ENCODE assay signal across 21 cellular contexts in genomic region chrX:130869239-130869638, GRCh38. TPM values are rescaled to one million over a fixed set of nuclear protein-coding genes. Genes with fewer than 3 reads are reported as not detected.
DNase-seq lines count a peak whose midpoint lies in the region; ATAC-seq, FAIRE-seq and TF ChIP-seq lines count a peak whose summit lies in the region.
"Had no signal": no experiment of that assay in that cellular context is flagged by ENCODE, and none has a peak within 500 bp of the region (broad histone marks: within the 10 kb centered on the region; RNA-seq: fewer than 3 reads in every experiment).

No MANE protein-coding gene starts in this region.

- intact Hi-C loops in left colon (cut with DNase I, micrococcal nuclease): no loop called here

- no peaks in the 10 kb centered on the region for H3K79me2 ChIP-seq in astrocyte (ENCODE audit: insufficient read depth, low read length)

- H3K9ac ChIP-seq in astrocyte (ENCODE audit: low read length): no peak overlapping the region
- H3K9ac ChIP-seq: BLaER1 treated with 17β-estradiol and CSF1 and Interleukin-3, amounts not matched to agents 10 nM and 100 nM had no signal

- no peaks in the 10 kb centered on the region for H3K27me3 ChIP-seq in astrocyte (ENCODE audit: insufficient read depth, low read length)

- H3K36me3 Mint-ChIP-seq in astrocyte (ENCODE audit: low read depth, unreplicated experiment): no peaks in the 10 kb centered on the region

- TF ChIP-seq CTCF in astrocyte (IDR thresholded peaks at IDR 0.05; ENCODE audit: insufficient read depth, low read depth, low read length): no peak
- no peak for TF ChIP-seq CTCF in fibroblast of the aortic adventitia (IDR thresholded peaks at IDR 0.05; ENCODE audit: insufficient read depth, low read length)
- TF ChIP-seq CTCF in D721Med (IDR thresholded peaks at IDR 0.05; ENCODE audit: insufficient read depth, missing control alignments): no peak

- H3K4me1 ChIP-seq in astrocyte (ENCODE audit: insufficient read depth, low read length): no peaks in the 10 kb centered on the region
- H3K4me1 ChIP-seq: BLaER1 treated with 17β-estradiol and CSF1 and Interleukin-3, amounts not matched to agents 10 nM and 100 nM had no signal

- FAIRE-seq in astrocyte (lab: Jason Lieb, UNC): peak; percentile 94
- no peak for FAIRE-seq in D721Med (lab: Jason Lieb, UNC)
- FAIRE-seq: HTR-8/SVneo had no signal

- H3K36me3 ChIP-seq in astrocyte (ENCODE audit: insufficient read depth, low read length): no peaks in the 10 kb centered on the region
- H3K36me3 ChIP-seq: BLaER1 treated with 17β-estradiol and CSF1 and Interleukin-3, amounts not matched to agents 10 nM and 100 nM; HAP-1 had no signal

- no peak overlapping the region for H3K27ac Mint-ChIP-seq in astrocyte (ENCODE audit: unreplicated experiment)
- H3K27ac Mint-ChIP-seq: CD4-positive, alpha-beta memory T cell had no signal

- H3K9me3 Mint-ChIP-seq in astrocyte (ENCODE audit: unreplicated experiment): peaks cover 3% of the 10 kb centered on the region

- H3K9me3 ChIP-seq in astrocyte (ENCODE audit: insufficient read depth, low read depth, low read length): no peaks in the 10 kb centered on the region
- H3K9me3 ChIP-seq: HAP-1 had no signal

- H2AFZ ChIP-seq in astrocyte (ENCODE audit: low read depth, low read length): no peak overlapping the region

- H3K4me3 ChIP-seq in astrocyte (ENCODE audit: insufficient read depth, low read depth, low read length) (no peak overlapping the region), fibroblast of the aortic adventitia (ENCODE audit: low read depth, low read length) (no peak overlapping the region)
- H3K4me3 ChIP-seq: BLaER1 treated with 17β-estradiol and CSF1 and Interleukin-3, amounts not matched to agents 10 nM and 100 nM; HAP-1 had no signal

- DNase-seq in GM03348 (ENCODE audit: low spot score): peak; percentile 16
- peak; percentile 68 for DNase-seq in astrocyte (ENCODE audit: low read depth)
- peak; percentile 37 for DNase-seq in fibroblast of the aortic adventitia (ENCODE audit: low read depth)
- no peak for DNase-seq in NCI-H2227 (lab: John Stamatoyannopoulos, UW; ENCODE audit: unreplicated experiment)
- no peak for DNase-seq in COLO668 (lab: John Stamatoyannopoulos, UW; ENCODE audit: unreplicated experiment)
- DNase-seq in D721Med (ENCODE audit: insufficient read length, low spot score): no peak
- DNase-seq in left colon: no peak
- DNase-seq: Calu3; CD4-positive, alpha-beta memory T cell; GF-D8; KG1; NCI-H1092 treated with DMSO at 0.1 percent for 48 hours; NCI-H146; NCI-H2029; NCI-H226; NCI-H774; T-helper 1 cell had no signal

- H3K4me2 ChIP-seq in astrocyte (ENCODE audit: low read length): peak overlapping the region; percentile 16
- H3K4me2 ChIP-seq: BLaER1 treated with 17β-estradiol and CSF1 and Interleukin-3, amounts not matched to agents 10 nM and 100 nM had no signal

- H3K27me3 Mint-ChIP-seq in astrocyte (ENCODE audit: low read depth, unreplicated experiment): no peaks in the 10 kb centered on the region
- H3K27me3 Mint-ChIP-seq: CD4-positive, alpha-beta memory T cell had no signal

- no peak overlapping the region for H3K27ac ChIP-seq in astrocyte (ENCODE audit: low read depth, low read length)
- H3K27ac ChIP-seq: BLaER1 treated with 17β-estradiol and CSF1 and Interleukin-3, amounts not matched to agents 10 nM and 100 nM had no signal

- peaks cover 2% of the 10 kb centered on the region for H3K4me1 Mint-ChIP-seq in astrocyte (ENCODE audit: low read depth, unreplicated experiment)

- H4K20me1 ChIP-seq in astrocyte (ENCODE audit: insufficient read depth, low read length): no peaks in the 10 kb centered on the region
- H4K20me1 ChIP-seq: BLaER1 treated with 17β-estradiol and CSF1 and Interleukin-3, amounts not matched to agents 10 nM and 100 nM had no signal

- no peak for ATAC-seq in left colon
- ATAC-seq: Panc1 had no signal

- no peak overlapping the region for H3K4me3 Mint-ChIP-seq in astrocyte (ENCODE audit: unreplicated experiment)
- H3K4me3 Mint-ChIP-seq: CD4-positive, alpha-beta memory T cell had no signal

RNA-seq across cellular contexts. Expression of gene ENOX2, which starts 33.8 kb away (rescaled TPM):
- total RNA-seq in astrocyte (9.4 and 11.1 TPM in 2 replicates), fibroblast of the aortic adventitia (ENCODE audit: low replicate concordance) (13.2 and 16.5 TPM in 2 replicates), left colon (1 to 10 TPM; 8.3 to 9.9 TPM)

Comparison
In these comparisons a context has a peak if more than half of its experiments do, and no peak if none do; other contexts are left out.
1. DNase-seq: peak in GM03348 (single experiment), astrocyte (single experiment) and fibroblast of the aortic adventitia (single experiment); none in NCI-H2227 (single experiment), COLO668 (single experiment), D721Med (single experiment) and left colon (0 of 2).